2 cellular contexts compared by ENCODE assay signal in the genomic region with DNA sequence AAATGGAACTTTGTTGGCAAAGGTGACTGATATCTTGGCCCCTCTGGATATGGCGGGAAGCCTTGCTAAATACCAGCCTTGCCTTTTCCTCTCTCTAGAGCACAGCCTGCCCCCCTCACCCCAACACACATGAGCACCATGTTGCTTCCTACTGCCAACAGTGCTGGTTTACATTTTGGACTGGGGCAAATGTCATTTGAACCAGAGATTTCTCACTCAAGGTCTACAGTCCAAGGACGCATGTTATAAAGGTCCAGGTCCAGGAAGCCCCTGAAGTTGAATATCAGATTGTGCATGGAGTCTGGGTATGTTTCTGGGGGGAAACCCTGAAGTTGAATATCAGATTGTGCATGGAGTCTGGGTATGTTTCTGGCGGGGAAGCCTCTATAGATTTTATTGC.
TF ChIP-seq lines count a peak whose summit lies in the region.

No MANE protein-coding gene starts in this region.

TF ChIP-seq in IMR-90, 13 proteins besides CTCF, POLR2A, EP300 and RAD21:
- TF ChIP-seq MXI1 (IDR thresholded peaks at IDR 0.05; ENCODE audit: borderline replicate concordance, low read depth, low read length) (no peak), MAZ (IDR thresholded peaks at IDR 0.05; ENCODE audit: borderline replicate concordance, low read depth, low read length) (no peak), SMC3 (IDR thresholded peaks at IDR 0.05; ENCODE audit: low read depth, low read length) (no peak), FOS (IDR thresholded peaks at IDR 0.05; ENCODE audit: low read depth, low read length) (no peak), CHD1 (IDR thresholded peaks at IDR 0.05; ENCODE audit: low read depth, low read length) (no peak), RFX5 (IDR thresholded peaks at IDR 0.05; ENCODE audit: low read depth, low read length) (no peak), NFE2L2 (IDR thresholded peaks at IDR 0.05; ENCODE audit: low read depth, low read length) (no peak), BHLHE40 (IDR thresholded peaks at IDR 0.05; ENCODE audit: low read depth, low read length) (no peak)

TF ChIP-seq in WTC11, 78 proteins besides CTCF, POLR2A, EP300 and RAD21:
- TF ChIP-seq, protein P1, sequence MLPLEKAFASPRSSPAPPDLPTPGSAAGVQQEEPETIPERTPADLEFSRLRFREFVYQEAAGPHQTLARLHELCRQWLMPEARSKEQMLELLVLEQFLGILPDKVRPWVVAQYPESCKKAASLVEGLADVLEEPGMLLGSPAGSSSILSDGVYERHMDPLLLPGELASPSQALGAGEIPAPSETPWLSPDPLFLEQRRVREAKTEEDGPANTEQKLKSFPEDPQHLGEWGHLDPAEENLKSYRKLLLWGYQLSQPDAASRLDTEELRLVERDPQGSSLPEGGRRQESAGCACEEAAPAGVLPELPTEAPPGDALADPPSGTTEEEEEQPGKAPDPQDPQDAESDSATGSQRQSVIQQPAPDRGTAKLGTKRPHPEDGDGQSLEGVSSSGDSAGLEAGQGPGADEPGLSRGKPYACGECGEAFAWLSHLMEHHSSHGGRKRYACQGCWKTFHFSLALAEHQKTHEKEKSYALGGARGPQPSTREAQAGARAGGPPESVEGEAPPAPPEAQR (CRISPR knock-in tag; IDR thresholded peaks at IDR 0.05), result no peak
- TF ChIP-seq ZNF232 (CRISPR knock-in tag; IDR thresholded peaks at IDR 0.05) (no peak), ZNF121 (CRISPR knock-in tag; IDR thresholded peaks at IDR 0.05) (no peak), RELA (CRISPR knock-in tag; IDR thresholded peaks at IDR 0.05; ENCODE audit: borderline replicate concordance) (no peak), NR2C2 (CRISPR knock-in tag; IDR thresholded peaks at IDR 0.05) (no peak), RORB (CRISPR knock-in tag; IDR thresholded peaks at IDR 0.05) (no peak), EMX1 (CRISPR knock-in tag; IDR thresholded peaks at IDR 0.05) (no peak), IRF2 (CRISPR knock-in tag; IDR thresholded peaks at IDR 0.05; ENCODE audit: borderline replicate concordance, low read depth) (no peak), NR1H2 (CRISPR knock-in tag; IDR thresholded peaks at IDR 0.05) (no peak), ZNF138 (CRISPR knock-in tag; conservative IDR thresholded peaks at IDR 0.05) (no peak)
- TF ChIP-seq, protein P2, sequence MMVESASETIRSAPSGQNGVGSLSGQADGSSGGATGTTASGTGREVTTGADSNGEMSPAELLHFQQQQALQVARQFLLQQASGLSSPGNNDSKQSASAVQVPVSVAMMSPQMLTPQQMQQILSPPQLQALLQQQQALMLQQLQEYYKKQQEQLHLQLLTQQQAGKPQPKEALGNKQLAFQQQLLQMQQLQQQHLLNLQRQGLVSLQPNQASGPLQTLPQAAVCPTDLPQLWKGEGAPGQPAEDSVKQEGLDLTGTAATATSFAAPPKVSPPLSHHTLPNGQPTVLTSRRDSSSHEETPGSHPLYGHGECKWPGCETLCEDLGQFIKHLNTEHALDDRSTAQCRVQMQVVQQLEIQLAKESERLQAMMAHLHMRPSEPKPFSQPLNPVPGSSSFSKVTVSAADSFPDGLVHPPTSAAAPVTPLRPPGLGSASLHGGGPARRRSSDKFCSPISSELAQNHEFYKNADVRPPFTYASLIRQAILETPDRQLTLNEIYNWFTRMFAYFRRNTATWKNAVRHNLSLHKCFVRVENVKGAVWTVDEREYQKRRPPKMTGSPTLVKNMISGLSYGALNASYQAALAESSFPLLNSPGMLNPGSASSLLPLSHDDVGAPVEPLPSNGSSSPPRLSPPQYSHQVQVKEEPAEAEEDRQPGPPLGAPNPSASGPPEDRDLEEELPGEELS (CRISPR knock-in tag; IDR thresholded peaks at IDR 0.05), result no peak
- TF ChIP-seq, protein P3, sequence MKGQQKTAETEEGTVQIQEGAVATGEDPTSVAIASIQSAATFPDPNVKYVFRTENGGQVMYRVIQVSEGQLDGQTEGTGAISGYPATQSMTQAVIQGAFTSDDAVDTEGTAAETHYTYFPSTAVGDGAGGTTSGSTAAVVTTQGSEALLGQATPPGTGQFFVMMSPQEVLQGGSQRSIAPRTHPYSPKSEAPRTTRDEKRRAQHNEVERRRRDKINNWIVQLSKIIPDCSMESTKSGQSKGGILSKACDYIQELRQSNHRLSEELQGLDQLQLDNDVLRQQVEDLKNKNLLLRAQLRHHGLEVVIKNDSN (CRISPR knock-in tag; IDR thresholded peaks at IDR 0.05), result no peak
- TF ChIP-seq, protein P4, sequence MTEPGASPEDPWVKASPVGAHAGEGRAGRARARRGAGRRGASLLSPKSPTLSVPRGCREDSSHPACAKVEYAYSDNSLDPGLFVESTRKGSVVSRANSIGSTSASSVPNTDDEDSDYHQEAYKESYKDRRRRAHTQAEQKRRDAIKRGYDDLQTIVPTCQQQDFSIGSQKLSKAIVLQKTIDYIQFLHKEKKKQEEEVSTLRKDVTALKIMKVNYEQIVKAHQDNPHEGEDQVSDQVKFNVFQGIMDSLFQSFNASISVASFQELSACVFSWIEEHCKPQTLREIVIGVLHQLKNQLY (CRISPR knock-in tag; IDR thresholded peaks at IDR 0.05), result no peak
- TF ChIP-seq, protein P5, sequence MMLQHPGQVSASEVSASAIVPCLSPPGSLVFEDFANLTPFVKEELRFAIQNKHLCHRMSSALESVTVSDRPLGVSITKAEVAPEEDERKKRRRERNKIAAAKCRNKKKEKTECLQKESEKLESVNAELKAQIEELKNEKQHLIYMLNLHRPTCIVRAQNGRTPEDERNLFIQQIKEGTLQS (CRISPR knock-in tag; conservative IDR thresholded peaks at IDR 0.05), result no peak
- TF ChIP-seq, protein P6, sequence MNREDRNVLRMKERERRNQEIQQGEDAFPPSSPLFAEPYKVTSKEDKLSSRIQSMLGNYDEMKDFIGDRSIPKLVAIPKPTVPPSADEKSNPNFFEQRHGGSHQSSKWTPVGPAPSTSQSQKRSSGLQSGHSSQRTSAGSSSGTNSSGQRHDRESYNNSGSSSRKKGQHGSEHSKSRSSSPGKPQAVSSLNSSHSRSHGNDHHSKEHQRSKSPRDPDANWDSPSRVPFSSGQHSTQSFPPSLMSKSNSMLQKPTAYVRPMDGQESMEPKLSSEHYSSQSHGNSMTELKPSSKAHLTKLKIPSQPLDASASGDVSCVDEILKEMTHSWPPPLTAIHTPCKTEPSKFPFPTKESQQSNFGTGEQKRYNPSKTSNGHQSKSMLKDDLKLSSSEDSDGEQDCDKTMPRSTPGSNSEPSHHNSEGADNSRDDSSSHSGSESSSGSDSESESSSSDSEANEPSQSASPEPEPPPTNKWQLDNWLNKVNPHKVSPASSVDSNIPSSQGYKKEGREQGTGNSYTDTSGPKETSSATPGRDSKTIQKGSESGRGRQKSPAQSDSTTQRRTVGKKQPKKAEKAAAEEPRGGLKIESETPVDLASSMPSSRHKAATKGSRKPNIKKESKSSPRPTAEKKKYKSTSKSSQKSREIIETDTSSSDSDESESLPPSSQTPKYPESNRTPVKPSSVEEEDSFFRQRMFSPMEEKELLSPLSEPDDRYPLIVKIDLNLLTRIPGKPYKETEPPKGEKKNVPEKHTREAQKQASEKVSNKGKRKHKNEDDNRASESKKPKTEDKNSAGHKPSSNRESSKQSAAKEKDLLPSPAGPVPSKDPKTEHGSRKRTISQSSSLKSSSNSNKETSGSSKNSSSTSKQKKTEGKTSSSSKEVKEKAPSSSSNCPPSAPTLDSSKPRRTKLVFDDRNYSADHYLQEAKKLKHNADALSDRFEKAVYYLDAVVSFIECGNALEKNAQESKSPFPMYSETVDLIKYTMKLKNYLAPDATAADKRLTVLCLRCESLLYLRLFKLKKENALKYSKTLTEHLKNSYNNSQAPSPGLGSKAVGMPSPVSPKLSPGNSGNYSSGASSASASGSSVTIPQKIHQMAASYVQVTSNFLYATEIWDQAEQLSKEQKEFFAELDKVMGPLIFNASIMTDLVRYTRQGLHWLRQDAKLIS (CRISPR knock-in tag; IDR thresholded peaks at IDR 0.05; ENCODE audit: borderline replicate concordance), result no peak
- TF ChIP-seq, protein P7, sequence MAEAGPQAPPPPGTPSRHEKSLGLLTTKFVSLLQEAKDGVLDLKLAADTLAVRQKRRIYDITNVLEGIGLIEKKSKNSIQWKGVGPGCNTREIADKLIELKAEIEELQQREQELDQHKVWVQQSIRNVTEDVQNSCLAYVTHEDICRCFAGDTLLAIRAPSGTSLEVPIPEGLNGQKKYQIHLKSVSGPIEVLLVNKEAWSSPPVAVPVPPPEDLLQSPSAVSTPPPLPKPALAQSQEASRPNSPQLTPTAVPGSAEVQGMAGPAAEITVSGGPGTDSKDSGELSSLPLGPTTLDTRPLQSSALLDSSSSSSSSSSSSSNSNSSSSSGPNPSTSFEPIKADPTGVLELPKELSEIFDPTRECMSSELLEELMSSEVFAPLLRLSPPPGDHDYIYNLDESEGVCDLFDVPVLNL (CRISPR knock-in tag; IDR thresholded peaks at IDR 0.05; ENCODE audit: borderline replicate concordance, low read depth), result no peak
- TF ChIP-seq, protein P8, sequence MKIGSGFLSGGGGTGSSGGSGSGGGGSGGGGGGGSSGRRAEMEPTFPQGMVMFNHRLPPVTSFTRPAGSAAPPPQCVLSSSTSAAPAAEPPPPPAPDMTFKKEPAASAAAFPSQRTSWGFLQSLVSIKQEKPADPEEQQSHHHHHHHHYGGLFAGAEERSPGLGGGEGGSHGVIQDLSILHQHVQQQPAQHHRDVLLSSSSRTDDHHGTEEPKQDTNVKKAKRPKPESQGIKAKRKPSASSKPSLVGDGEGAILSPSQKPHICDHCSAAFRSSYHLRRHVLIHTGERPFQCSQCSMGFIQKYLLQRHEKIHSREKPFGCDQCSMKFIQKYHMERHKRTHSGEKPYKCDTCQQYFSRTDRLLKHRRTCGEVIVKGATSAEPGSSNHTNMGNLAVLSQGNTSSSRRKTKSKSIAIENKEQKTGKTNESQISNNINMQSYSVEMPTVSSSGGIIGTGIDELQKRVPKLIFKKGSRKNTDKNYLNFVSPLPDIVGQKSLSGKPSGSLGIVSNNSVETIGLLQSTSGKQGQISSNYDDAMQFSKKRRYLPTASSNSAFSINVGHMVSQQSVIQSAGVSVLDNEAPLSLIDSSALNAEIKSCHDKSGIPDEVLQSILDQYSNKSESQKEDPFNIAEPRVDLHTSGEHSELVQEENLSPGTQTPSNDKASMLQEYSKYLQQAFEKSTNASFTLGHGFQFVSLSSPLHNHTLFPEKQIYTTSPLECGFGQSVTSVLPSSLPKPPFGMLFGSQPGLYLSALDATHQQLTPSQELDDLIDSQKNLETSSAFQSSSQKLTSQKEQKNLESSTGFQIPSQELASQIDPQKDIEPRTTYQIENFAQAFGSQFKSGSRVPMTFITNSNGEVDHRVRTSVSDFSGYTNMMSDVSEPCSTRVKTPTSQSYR (CRISPR knock-in tag; IDR thresholded peaks at IDR 0.05), result no peak
- TF ChIP-seq, protein P9, sequence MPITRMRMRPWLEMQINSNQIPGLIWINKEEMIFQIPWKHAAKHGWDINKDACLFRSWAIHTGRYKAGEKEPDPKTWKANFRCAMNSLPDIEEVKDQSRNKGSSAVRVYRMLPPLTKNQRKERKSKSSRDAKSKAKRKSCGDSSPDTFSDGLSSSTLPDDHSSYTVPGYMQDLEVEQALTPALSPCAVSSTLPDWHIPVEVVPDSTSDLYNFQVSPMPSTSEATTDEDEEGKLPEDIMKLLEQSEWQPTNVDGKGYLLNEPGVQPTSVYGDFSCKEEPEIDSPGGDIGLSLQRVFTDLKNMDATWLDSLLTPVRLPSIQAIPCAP (CRISPR knock-in tag; IDR thresholded peaks at IDR 0.05), result no peak
